Comparison of ENCODE assay signal across 24 cellular contexts in genomic region chr16:23996258-23996955, GRCh38.
DNase-seq lines count a peak whose midpoint lies in the region; ATAC-seq and TF ChIP-seq lines count a peak whose summit lies in the region.
"Had no signal": no experiment of that assay in that cellular context is flagged by ENCODE, and none has a peak within 500 bp of the region (broad histone marks: within the 10 kb centered on the region; RNA-seq: fewer than 3 reads in every experiment).

No MANE protein-coding gene starts in this region.

- no peak overlapping the region for H3K4me3 Mint-ChIP-seq in activated CD8-positive, alpha-beta memory T cell treated with anti-CD3 and anti-CD28 coated beads, Interleukin-2, amount 10 ng/mL, durations not matched to agents 7 days and 5 days
- H3K4me3 Mint-ChIP-seq: H9 had no signal

- H3K9ac ChIP-seq in mammary epithelial cell (ENCODE audit: insufficient read depth, low read length): no peak overlapping the region
- H3K9ac ChIP-seq: GM23248 had no signal

- H3K79me2 ChIP-seq in mammary epithelial cell (ENCODE audit: insufficient read depth, low read length): no peaks in the 10 kb centered on the region

- DNase-seq in activated CD8-positive, alpha-beta memory T cell treated with anti-CD3 and anti-CD28 coated beads, Interleukin-2, amount 10 ng/mL, durations not matched to agents 7 days and 5 days: peak; percentile 12
- DNase-seq in activated CD8-positive, alpha-beta memory T cell treated with anti-CD3 and anti-CD28 coated beads, Interleukin-2, amount 50 U/mL, for 4 hours: no peak
- peak; percentile 80 for DNase-seq in mammary epithelial cell
- DNase-seq in epithelial cell of prostate (ENCODE audit: low read depth, low spot score): peak; percentile 34
- no peak for DNase-seq in stimulated activated naive CD4-positive, alpha-beta T cell (lab: John Stamatoyannopoulos, UW)
- DNase-seq: Calu3, GM23248, H9, Kasumi-1, MV-4-11, NCI-H1105, NCI-H1436 treated with DMSO at 0.1 percent for 48 hours, NCI-H187 treated with DMSO at 0.1 percent for 48 hours, NCI-H446, NCI-H524 treated with DMSO at 0.1 percent for 48 hours, NCI-H774, PC-9, Right ventricle myocardium superior had no signal

- BruUV-seq in mammary epithelial cell (replicated peaks; lab: Mats Ljungman, UMichigan): no TSS peak

- ATAC-seq in activated CD8-positive, alpha-beta memory T cell treated with anti-CD3 and anti-CD28 coated beads, Interleukin-2, amount 10 ng/mL, durations not matched to agents 7 days and 5 days: no peak
- no peak for ATAC-seq in HG03378 (IDR thresholded peaks at IDR 0.05; ENCODE audit: unreplicated experiment)
- ATAC-seq in HG03565 (IDR thresholded peaks at IDR 0.05; ENCODE audit: unreplicated experiment): no peak
- ATAC-seq in GM18867 (IDR thresholded peaks at IDR 0.05; ENCODE audit: unreplicated experiment): no peak
- ATAC-seq: K562 had no signal

- no peaks in the 10 kb centered on the region for H3K36me3 ChIP-seq in mammary epithelial cell (ENCODE audit: insufficient read depth, low read length)
- H3K36me3 ChIP-seq: SJSA1 had no signal

- no peaks in the 10 kb centered on the region for H4K20me1 ChIP-seq in mammary epithelial cell (ENCODE audit: insufficient read depth, low read length)

- in situ Hi-C loops in mammary epithelial cell (cut with MboI; ENCODE audit: low sequenced_read_pairs in 2 of 2): no loop called here

- H3K4me3 ChIP-seq in mammary epithelial cell (replicated peaks in 1 of 3; ENCODE audit: insufficient read depth in 1 of 3, low read depth in 2 of 3, low read length in 3 of 3): no peak overlapping the region
- H3K4me3 ChIP-seq: GM23248, K562, PC-9, SJSA1 had no signal

- no peak overlapping the region for H3K27ac Mint-ChIP-seq in activated CD8-positive, alpha-beta memory T cell treated with anti-CD3 and anti-CD28 coated beads, Interleukin-2, amount 10 ng/mL, durations not matched to agents 7 days and 5 days
- H3K27ac Mint-ChIP-seq: H9 had no signal

- dilution Hi-C loops in mammary epithelial cell (cut with HindIII; ENCODE audit: low sequenced_read_pairs): no loop called here

- H3K9me3 Mint-ChIP-seq in activated CD8-positive, alpha-beta memory T cell treated with anti-CD3 and anti-CD28 coated beads, Interleukin-2, amount 10 ng/mL, durations not matched to agents 7 days and 5 days (ENCODE audit: low read depth): no peaks in the 10 kb centered on the region
- H3K9me3 Mint-ChIP-seq: H9 had no signal

- no peak for TF ChIP-seq CTCF in mammary epithelial cell (conservative IDR thresholded peaks at IDR 0.05 in 1 of 2, IDR thresholded peaks at IDR 0.05 in 1 of 2; ENCODE audit: extremely low read depth in 1 of 2, insufficient read depth in 1 of 2, low read depth in 1 of 2, low read length in 2 of 2)

- H3K4me1 Mint-ChIP-seq in activated CD8-positive, alpha-beta memory T cell treated with anti-CD3 and anti-CD28 coated beads, Interleukin-2, amount 10 ng/mL, durations not matched to agents 7 days and 5 days: peaks cover 18% of the 10 kb centered on the region

- no peaks in the 10 kb centered on the region for H3K27me3 ChIP-seq in mammary epithelial cell (ENCODE audit: insufficient read depth, low read length)
- H3K27me3 ChIP-seq: SJSA1 had no signal

- peak overlapping the region; percentile 11 for H3K4me2 ChIP-seq in mammary epithelial cell (ENCODE audit: insufficient read depth, low read depth, low read length)
- H3K4me2 ChIP-seq: PC-9 had no signal

- H3K9me3 ChIP-seq in mammary epithelial cell (replicated peaks; ENCODE audit: insufficient read depth, low read length): no peaks in the 10 kb centered on the region
- H3K9me3 ChIP-seq: SJSA1 had no signal

- H3K27ac ChIP-seq in mammary epithelial cell (ENCODE audit: insufficient read depth, low read depth, low read length) (peak overlapping the region; percentile 16), epithelial cell of prostate (peak overlapping the region; percentile 29)
- H3K27ac ChIP-seq: 22Rv1, GM23248, PC-9, SJSA1 had no signal

- intact Hi-C loops in mammary epithelial cell (cut with micrococcal nuclease): loop anchor here (5.0 kb wide), 1 partner anchor 94 kb away; no protein-coding TSS in a partner anchor

- no peaks in the 10 kb centered on the region for H3K27me3 Mint-ChIP-seq in activated CD8-positive, alpha-beta memory T cell treated with anti-CD3 and anti-CD28 coated beads, Interleukin-2, amount 10 ng/mL, durations not matched to agents 7 days and 5 days

- CTCF ChIA-PET in activated CD8-positive, alpha-beta memory T cell treated with anti-CD3 and anti-CD28 coated beads, Interleukin-2, amount 10 ng/mL, durations not matched to agents 7 days and 5 days (lab: Charles Lee): no interaction called here
- CTCF ChIA-PET in mammary epithelial cell (lab: Charles Lee; ENCODE audit: low non-redundant PET): interaction anchor here (0.6 kb wide), 1 partner anchor 14 kb away, joined by 5 read pairs; no protein-coding TSS in a partner anchor

- H2AFZ ChIP-seq in mammary epithelial cell (ENCODE audit: low read depth, low read length): peak overlapping the region; percentile 70
- H2AFZ ChIP-seq: GM23248, PC-9 had no signal

- H3K36me3 Mint-ChIP-seq in activated CD8-positive, alpha-beta memory T cell treated with anti-CD3 and anti-CD28 coated beads, Interleukin-2, amount 10 ng/mL, durations not matched to agents 7 days and 5 days: peaks cover 36% of the 10 kb centered on the region

- WGBS in mammary epithelial cell (ENCODE audit: low coverage, missing lambda C conversion rate): 100% methylated on average over 3 of the region's 4 CpGs

- peaks cover 23% of the 10 kb centered on the region for H3K4me1 ChIP-seq in mammary epithelial cell (ENCODE audit: insufficient read depth, low read length)
- H3K4me1 ChIP-seq: SJSA1 had no signal

Comparison
In these comparisons a context has a peak if more than half of its experiments do, and no peak if none do; other contexts are left out.
1. DNase-seq: peak in activated CD8-positive, alpha-beta memory T cell treated with anti-CD3 and anti-CD28 coated beads, Interleukin-2, amount 10 ng/mL, durations not matched to agents 7 days and 5 days (single experiment), mammary epithelial cell (single experiment) and epithelial cell of prostate (single experiment); none in activated CD8-positive, alpha-beta memory T cell treated with anti-CD3 and anti-CD28 coated beads, Interleukin-2, amount 50 U/mL, for 4 hours (single experiment) and stimulated activated naive CD4-positive, alpha-beta T cell (0 of 6).